8 cellular contexts compared by ENCODE assay signal in genomic region chr12:122081697-122082221, GRCh38. TPM values are rescaled to one million over a fixed set of nuclear protein-coding genes. Genes with fewer than 3 reads are reported as not detected.
DNase-seq lines count a peak whose midpoint lies in the region; ATAC-seq and TF ChIP-seq lines count a peak whose summit lies in the region.

No MANE protein-coding gene starts in this region.

- CTCF ChIA-PET in activated CD8-positive, alpha-beta memory T cell treated with anti-CD3 and anti-CD28 coated beads, Interleukin-2, amount 10 ng/mL, durations not matched to agents 7 days and 5 days (lab: Charles Lee), result interaction anchor here (1.0 to 4.4 kb wide), 12 partner anchors 9 to 270 kb away, joined by 3 to 28 read pairs (median 6); no protein-coding TSS in a partner anchor
- CTCF ChIA-PET in T-cell (lab: Charles Lee), result interaction anchor here in 1 of 2 donors (0.6 to 1.3 kb wide), 7 partner anchors 9 to 140 kb away, joined by 3 to 4 read pairs (median 4); no protein-coding TSS in a partner anchor

- H3K4me1 Mint-ChIP-seq in activated CD8-positive, alpha-beta memory T cell treated with anti-CD3 and anti-CD28 coated beads, Interleukin-2, amount 10 ng/mL, durations not matched to agents 7 days and 5 days, result peaks cover 65% of the 10 kb centered on the region
- H3K4me1 Mint-ChIP-seq in T-cell, result peaks cover 47 to 69% (median 67%) of the 10 kb centered on the region in 3 donors
- peaks cover 59% of the 10 kb centered on the region for H3K4me1 Mint-ChIP-seq in nephron

- ATAC-seq in activated CD8-positive, alpha-beta memory T cell treated with anti-CD3 and anti-CD28 coated beads, Interleukin-2, amount 10 ng/mL, durations not matched to agents 7 days and 5 days, result peak; percentile 29
- ATAC-seq in HG03095 (IDR thresholded peaks at IDR 0.05; ENCODE audit: unreplicated experiment), result peak; percentile 60
- ATAC-seq in T-cell (replicated peaks in 1 of 4), result peak; percentile 35 to 45 (median 39)
- ATAC-seq in HG02884 (IDR thresholded peaks at IDR 0.05; ENCODE audit: unreplicated experiment), result no peak

- H3K27ac Mint-ChIP-seq in activated CD8-positive, alpha-beta memory T cell treated with anti-CD3 and anti-CD28 coated beads, Interleukin-2, amount 10 ng/mL, durations not matched to agents 7 days and 5 days, result peak overlapping the region; percentile 88
- H3K27ac Mint-ChIP-seq in T-cell (peak overlapping the region; percentile 92 to 97), nephron (peak overlapping the region; percentile 85 to 89 (median 86))

- peak overlapping the region; percentile 76 for H3K4me3 ChIP-seq in epithelial cell of esophagus (ENCODE audit: low read length)

- peak overlapping the region; percentile 84 for H3K4me3 Mint-ChIP-seq in activated CD8-positive, alpha-beta memory T cell treated with anti-CD3 and anti-CD28 coated beads, Interleukin-2, amount 10 ng/mL, durations not matched to agents 7 days and 5 days
- H3K4me3 Mint-ChIP-seq in T-cell (peak overlapping the region; percentile 86 to 92 (median 92)), nephron (peak overlapping the region; percentile 86 to 92 (median 88))

- peak; percentile 4 for TF ChIP-seq CTCF in epithelial cell of esophagus (IDR thresholded peaks at IDR 0.05; ENCODE audit: insufficient read depth, low read depth, low read length, missing control alignments)
- TF ChIP-seq CTCF in nephron (IDR thresholded peaks at IDR 0.05; ENCODE audit: unreplicated experiment in 3 of 3), result no peak

- no peaks in the 10 kb centered on the region for H3K9me3 Mint-ChIP-seq in activated CD8-positive, alpha-beta memory T cell treated with anti-CD3 and anti-CD28 coated beads, Interleukin-2, amount 10 ng/mL, durations not matched to agents 7 days and 5 days (ENCODE audit: low read depth)
- H3K9me3 Mint-ChIP-seq in T-cell, result no peaks in the 10 kb centered on the region
- H3K9me3 Mint-ChIP-seq in nephron, result no peaks in the 10 kb centered on the region

- POLR2A ChIA-PET in T-cell (lab: Charles Lee), result no interaction called here

- H3K36me3 Mint-ChIP-seq in activated CD8-positive, alpha-beta memory T cell treated with anti-CD3 and anti-CD28 coated beads, Interleukin-2, amount 10 ng/mL, durations not matched to agents 7 days and 5 days, result peaks cover 11% of the 10 kb centered on the region
- H3K36me3 Mint-ChIP-seq in T-cell, result peaks cover 11% of the 10 kb centered on the region
- peaks cover 30% of the 10 kb centered on the region for H3K36me3 Mint-ChIP-seq in nephron (ENCODE audit: low read depth)

- peak; percentile 68 for DNase-seq in activated CD8-positive, alpha-beta memory T cell treated with anti-CD3 and anti-CD28 coated beads, Interleukin-2, amount 10 ng/mL, durations not matched to agents 7 days and 5 days
- no peak for DNase-seq in activated CD8-positive, alpha-beta memory T cell treated with anti-CD3 and anti-CD28 coated beads for 24 hours
- DNase-seq in T-cell, result peak in 19 of 34 experiments; percentile 3 to 47 (median 30)
- DNase-seq in epithelial cell of esophagus (ENCODE audit: low read depth), result no peak
- DNase-seq in DMS 273 treated with DMSO at 0.1 percent for 48 hours (lab: John Stamatoyannopoulos, UW), result no peak

- H3K27me3 Mint-ChIP-seq in activated CD8-positive, alpha-beta memory T cell treated with anti-CD3 and anti-CD28 coated beads, Interleukin-2, amount 10 ng/mL, durations not matched to agents 7 days and 5 days, result no peaks in the 10 kb centered on the region
- H3K27me3 Mint-ChIP-seq in T-cell, result no peaks in the 10 kb centered on the region
- no peaks in the 10 kb centered on the region for H3K27me3 Mint-ChIP-seq in nephron (ENCODE audit: low read depth)

RNA-seq across cellular contexts. Expression of gene MLXIP, which starts 3.2 kb away (rescaled TPM):
- 10 to 100 TPM; 36.1 to 36.4 TPM for total RNA-seq in activated CD8-positive, alpha-beta memory T cell treated with anti-CD3 and anti-CD28 coated beads, Interleukin-2, amount 10 ng/mL, durations not matched to agents 7 days and 5 days
- 100 to 1,000 TPM in 2 of 5 donors, 10 to 100 TPM in 3; 87.9 to 113 (median 98.3) TPM for total RNA-seq in T-cell

Comparison
In these comparisons a context has a peak if more than half of its experiments do, and no peak if none do; other contexts are left out.
1. DNase-seq: peak in activated CD8-positive, alpha-beta memory T cell treated with anti-CD3 and anti-CD28 coated beads, Interleukin-2, amount 10 ng/mL, durations not matched to agents 7 days and 5 days (single experiment) and T-cell (19 of 34); none in activated CD8-positive, alpha-beta memory T cell treated with anti-CD3 and anti-CD28 coated beads for 24 hours (single experiment), epithelial cell of esophagus (single experiment) and DMS 273 treated with DMSO at 0.1 percent for 48 hours (single experiment).
2. Peak in every context shown above with its lines, with median percentiles within 50 percentile points of each other: H3K27ac Mint-ChIP-seq and H3K4me3 Mint-ChIP-seq.